Comparison of ENCODE assay signal across 1 cellular context in the genomic region with DNA sequence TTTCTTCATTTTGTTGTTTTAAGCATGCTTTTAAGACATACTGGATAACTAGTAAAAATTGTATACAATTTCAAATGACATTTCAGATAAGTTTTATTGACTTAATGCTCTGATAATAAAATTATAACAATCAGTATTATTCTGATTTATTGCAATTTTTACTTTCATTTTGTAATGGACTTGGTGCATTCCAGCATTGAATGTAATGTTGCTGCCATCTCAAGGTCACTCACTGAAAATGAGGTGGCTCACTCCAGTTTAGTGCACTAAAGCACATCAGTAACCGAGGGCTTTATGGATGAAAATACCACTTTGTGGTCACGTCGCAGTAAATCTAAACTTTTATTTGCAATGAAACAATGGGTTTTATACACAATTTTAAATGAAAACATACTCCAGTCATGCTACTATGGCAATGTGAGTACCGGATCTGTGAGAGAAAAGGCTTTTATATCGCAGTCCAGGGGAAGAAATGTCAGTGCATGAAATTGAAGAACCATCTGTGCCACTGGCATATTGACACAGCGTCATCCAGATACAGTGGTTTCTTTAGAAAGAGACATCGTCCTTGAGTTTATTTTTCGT.
TF ChIP-seq lines count a peak whose summit lies in the region.

No MANE protein-coding gene starts in this region.

TF ChIP-seq in H1, 55 proteins besides CTCF, POLR2A, EP300 and RAD21 (continued from another document):
- TF ChIP-seq CHD7 (IDR thresholded peaks at IDR 0.05; ENCODE audit: insufficient replicate concordance, low read length), result no peak
- no peak for TF ChIP-seq RFX5 (IDR thresholded peaks at IDR 0.05; ENCODE audit: borderline replicate concordance, low read depth, low read length)
- no peak for TF ChIP-seq JUN (IDR thresholded peaks at IDR 0.05; ENCODE audit: low read depth, low read length)
- TF ChIP-seq JUND (IDR thresholded peaks at IDR 0.05; ENCODE audit: low read length), result no peak
- TF ChIP-seq TAF7 (optimal IDR thresholded peaks at IDR 0.05; ENCODE audit: borderline replicate concordance, low read depth, low read length), result no peak
- no peak for TF ChIP-seq KDM5A (IDR thresholded peaks at IDR 0.05; ENCODE audit: low read length)
- TF ChIP-seq HDAC6 (IDR thresholded peaks at IDR 0.05; ENCODE audit: low read depth, low read length), result no peak
- no peak for TF ChIP-seq ATF2 (IDR thresholded peaks at IDR 0.05; ENCODE audit: low read length)
- TF ChIP-seq BACH1 (IDR thresholded peaks at IDR 0.05; ENCODE audit: low read length), result no peak
TF ChIP-seq in H1: peak in this region for 0.
